Comparison of ENCODE assay signal across 12 cellular contexts in the genomic region with DNA sequence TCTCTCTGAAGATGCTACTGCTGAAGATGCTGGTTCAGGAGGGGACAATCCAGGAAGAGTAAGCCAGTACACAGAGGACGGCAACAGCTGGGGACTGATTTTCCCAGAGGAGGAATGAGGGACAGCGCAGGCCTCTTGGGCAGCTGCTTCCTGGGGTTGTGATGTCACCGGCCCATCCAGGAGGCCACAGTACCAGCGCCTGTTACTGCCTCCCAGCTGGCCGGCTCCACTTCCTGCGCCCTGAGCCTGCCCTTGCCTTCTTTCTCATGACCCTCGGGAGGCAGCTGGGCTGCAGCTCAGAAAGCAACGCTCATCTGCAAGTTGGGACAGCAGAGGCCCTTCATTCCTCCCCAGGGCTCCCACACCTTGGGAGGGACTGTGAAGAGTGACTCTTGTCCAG. TPM values are rescaled to one million over a fixed set of nuclear protein-coding genes. Genes with fewer than 3 reads are reported as not detected.
A peak's percentile ranks its signal among the peaks of the same experiment; 100 is the strongest.
DNase-seq lines count a peak whose midpoint lies in the region; ATAC-seq and TF ChIP-seq lines count a peak whose summit lies in the region.
"Had no signal": no experiment of that assay in that cellular context is flagged by ENCODE, and none has a peak within 500 bp of the region (broad histone marks: within the 10 kb centered on the region; RNA-seq: fewer than 3 reads in every experiment).

No MANE protein-coding gene starts in this region.

- H3K9me3 ChIP-seq in endodermal cell (ENCODE audit: control insufficient read depth, low read length), result no peaks in the 10 kb centered on the region
- H3K9me3 ChIP-seq in mesodermal cell (ENCODE audit: control insufficient read depth, low read length), result no peaks in the 10 kb centered on the region
- H3K9me3 ChIP-seq in tibial artery, result no peaks in the 10 kb centered on the region
- H3K9me3 ChIP-seq: colonic mucosa had no signal

- H3K4me3 Mint-ChIP-seq in endodermal cell, result no peak overlapping the region

- H3K4me1 ChIP-seq in endodermal cell (ENCODE audit: control insufficient read depth, insufficient read depth, low read length) (no peaks in the 10 kb centered on the region), mesodermal cell (ENCODE audit: control insufficient read depth, insufficient read depth, low read length, poor library complexity, severe bottlenecking) (peaks cover 38% of the 10 kb centered on the region), tibial artery (peaks cover 0 to 57% (median 37%) of the 10 kb centered on the region in 4 donors)
- H3K4me1 ChIP-seq: colonic mucosa had no signal

- H3K36me3 Mint-ChIP-seq in endodermal cell (ENCODE audit: low read depth), result no peaks in the 10 kb centered on the region

- H3K9ac ChIP-seq in endodermal cell (ENCODE audit: extremely low read depth, low read length, poor library complexity, severe bottlenecking), result no peak overlapping the region
- H3K9ac ChIP-seq: KMS-11 had no signal

- peaks cover 24% of the 10 kb centered on the region for H3K4me1 Mint-ChIP-seq in endodermal cell

- H3K27me3 ChIP-seq in endodermal cell (ENCODE audit: control insufficient read depth, insufficient read depth, low read length, poor library complexity, severe bottlenecking) (no peaks in the 10 kb centered on the region), tibial artery (no peaks in the 10 kb centered on the region)
- H3K27me3 ChIP-seq: colonic mucosa had no signal

- no peak for ATAC-seq in GM18909 (IDR thresholded peaks at IDR 0.05; ENCODE audit: poor library complexity, unreplicated experiment)

- DNase-seq in DMS 273 (lab: John Stamatoyannopoulos, UW; ENCODE audit: unreplicated experiment) (peak; percentile 26), DMS 273 treated with DMSO at 0.1 percent for 48 hours (lab: John Stamatoyannopoulos, UW) (no peak), endodermal cell (no peak), tibial artery (peak in 1 of 2 donors; percentile 85), occipital lobe (lab: John Stamatoyannopoulos, UW) (no peak), GDM1 (lab: John Stamatoyannopoulos, UW) (no peak)
- DNase-seq: colonic mucosa; stimulated activated CD4-positive, alpha-beta T cell treated with anti-CD3 and anti-CD28 coated beads, Interleukin-4, amount 100 ng/mL, for 24 hours had no signal

- intact Hi-C loops in tibial artery (cut with DNase I; ENCODE audit: low total_unique reads), result no loop called here

- H3K36me3 ChIP-seq in endodermal cell (ENCODE audit: control insufficient read depth, insufficient read depth, low read length) (no peaks in the 10 kb centered on the region), mesodermal cell (ENCODE audit: control insufficient read depth, insufficient read depth, low read length) (no peaks in the 10 kb centered on the region), tibial artery (no peaks in the 10 kb centered on the region)
- H3K36me3 ChIP-seq: colonic mucosa had no signal

- no peaks in the 10 kb centered on the region for H3K27me3 Mint-ChIP-seq in endodermal cell (ENCODE audit: insufficient read depth)

- H3K27ac ChIP-seq in endodermal cell (ENCODE audit: low read depth, low read length), result peak overlapping the region; percentile 53
- peak overlapping the region; percentile 39 for H3K27ac ChIP-seq in mesodermal cell (ENCODE audit: low read depth, low read length, severe bottlenecking)
- H3K27ac ChIP-seq in tibial artery, result peak overlapping the region; percentile 80 to 94
- H3K27ac ChIP-seq: 22Rv1, colonic mucosa, KMS-11 had no signal

- H3K9me3 Mint-ChIP-seq in endodermal cell, result no peaks in the 10 kb centered on the region

- no peak overlapping the region for H3K27ac Mint-ChIP-seq in endodermal cell

- TF ChIP-seq CTCF in endodermal cell (conservative IDR thresholded peaks at IDR 0.05) (no peak), tibial artery (IDR thresholded peaks at IDR 0.05) (no peak)

- 88 to 96% methylated on average over 4 to 8 of the region's 8 CpGs for WGBS in endodermal cell (ENCODE audit: insufficient coverage in 1 of 2, insufficient read length in 1 of 2), 2 experiments
- 83 to 93% methylated on average over 6 to 7 of the region's 8 CpGs for WGBS in mesodermal cell (ENCODE audit: insufficient coverage in 2 of 2), 2 experiments

- H3K4me3 ChIP-seq in endodermal cell (ENCODE audit: low read length) (no peak overlapping the region), mesodermal cell (ENCODE audit: extremely low read depth, insufficient read depth, low read length, poor library complexity, severe bottlenecking) (no peak overlapping the region), tibial artery (no peak overlapping the region)
- H3K4me3 ChIP-seq: colonic mucosa had no signal

RNA-seq across cellular contexts. Expression of gene ID3, which starts 21.9 kb away (rescaled TPM):
- total RNA-seq in endodermal cell (100 to 1,000 TPM; 281 to 338 TPM), occipital lobe (30.3 TPM)
- 319 TPM for polyA plus RNA-seq in endodermal cell (2013, experiment 1 of 2)
- 289 TPM for polyA plus RNA-seq in endodermal cell (2013, experiment 2 of 2)
- 1,122 TPM for polyA plus RNA-seq in mesodermal cell (2013, experiment 1 of 2)
- polyA plus RNA-seq in mesodermal cell (2013, experiment 2 of 2), result 943 TPM

RNA-seq across cellular contexts. Expression of gene E2F2, which starts 50.2 kb away (rescaled TPM):
- 1 to 10 TPM; 7.3 to 9.8 TPM for total RNA-seq in endodermal cell
- 7.4 TPM for polyA plus RNA-seq in endodermal cell (2013, experiment 1 of 2)
- 7.7 TPM for polyA plus RNA-seq in endodermal cell (2013, experiment 2 of 2)
- 1.1 TPM for polyA plus RNA-seq in mesodermal cell (2013, experiment 1 of 2)
- 0.96 TPM for polyA plus RNA-seq in mesodermal cell (2013, experiment 2 of 2)
- 0.78 TPM for total RNA-seq in occipital lobe
